In genomic region chr20:63274381-63275228, GRCh38 we compare ENCODE assay signal across 9 cellular contexts. TPM values are rescaled to one million over a fixed set of nuclear protein-coding genes. Genes with fewer than 3 reads are reported as not detected.
DNase-seq lines count a peak whose midpoint lies in the region; ATAC-seq and TF ChIP-seq lines count a peak whose summit lies in the region.
"Had no signal": no experiment of that assay in that cellular context is flagged by ENCODE, and none has a peak within 500 bp of the region (broad histone marks: within the 10 kb centered on the region; RNA-seq: fewer than 3 reads in every experiment).

No MANE protein-coding gene starts in this region.

- H3K4me2 ChIP-seq in GM23248 (ENCODE audit: unreplicated experiment): peak overlapping the region; percentile 84

- POLR2A ChIA-PET in activated CD8-positive, alpha-beta T cell treated with anti-CD3 and anti-CD28 coated beads for 36 hours (lab: Charles Lee): interaction anchor here (1.7 kb wide), 1 partner anchor 9 kb away, joined by 6 read pairs; no protein-coding TSS in a partner anchor

- no peaks in the 10 kb centered on the region for H3K9me3 ChIP-seq in GM23248 (ENCODE audit: low read depth)
- H3K9me3 ChIP-seq: gastroesophageal sphincter had no signal

- DNase-seq in GM23248 (peak; percentile 76), mesenteric fat pad (ENCODE audit: low spot score) (no peak), sciatic nerve (ENCODE audit: low spot score) (no peak), H7 (no peak)
- DNase-seq in activated CD8-positive, alpha-beta T cell treated with anti-CD3 and anti-CD28 coated beads for 36 hours: no peak
- no peak for DNase-seq in natural killer cell treated with Interleukin-12 subunit alpha and Interleukin-12 subunit beta and Interleukin-15 and Interleukin-18, amount 100 ng/mL, for 72 hours (ENCODE audit: low spot score)
- DNase-seq: nucleus accumbens had no signal

- intact Hi-C loops in activated CD8-positive, alpha-beta T cell treated with anti-CD3 and anti-CD28 coated beads for 36 hours (cut with micrococcal nuclease): no loop called here
- intact Hi-C loops in sciatic nerve (cut with DNase I): no loop called here

- ATAC-seq in activated CD8-positive, alpha-beta T cell treated with anti-CD3 and anti-CD28 coated beads for 36 hours: no peak
- no peak for ATAC-seq in natural killer cell treated with Interleukin-12 subunit alpha and Interleukin-12 subunit beta and Interleukin-15 and Interleukin-18, amount 100 ng/mL, for 72 hours
- ATAC-seq in sciatic nerve: no peak
- ATAC-seq: gastroesophageal sphincter had no signal

- H3K9me3 Mint-ChIP-seq in activated CD8-positive, alpha-beta T cell treated with anti-CD3 and anti-CD28 coated beads for 36 hours: no peaks in the 10 kb centered on the region
- H3K9me3 Mint-ChIP-seq in natural killer cell treated with Interleukin-12 subunit alpha and Interleukin-12 subunit beta and Interleukin-15 and Interleukin-18, amount 100 ng/mL, for 72 hours: no peaks in the 10 kb centered on the region

- peaks cover 5% of the 10 kb centered on the region for H3K36me3 Mint-ChIP-seq in activated CD8-positive, alpha-beta T cell treated with anti-CD3 and anti-CD28 coated beads for 36 hours (ENCODE audit: low read depth)
- H3K36me3 Mint-ChIP-seq in natural killer cell treated with Interleukin-12 subunit alpha and Interleukin-12 subunit beta and Interleukin-15 and Interleukin-18, amount 100 ng/mL, for 72 hours: no peaks in the 10 kb centered on the region

- H3F3A ChIP-seq in GM23248 (ENCODE audit: insufficient read depth): no peaks in the 10 kb centered on the region

- TF ChIP-seq CTCF in activated CD8-positive, alpha-beta T cell treated with anti-CD3 and anti-CD28 coated beads for 36 hours (IDR thresholded peaks at IDR 0.05): no peak

- no peak overlapping the region for H2AFZ ChIP-seq in GM23248

- no peaks in the 10 kb centered on the region; the same call in 1 of the 2 replicates for H4K20me1 ChIP-seq in GM23248 (ENCODE audit: insufficient read depth)

- H3K4me3 Mint-ChIP-seq in activated CD8-positive, alpha-beta T cell treated with anti-CD3 and anti-CD28 coated beads for 36 hours: peak overlapping the region; percentile 14
- peak overlapping the region; percentile 42 for H3K4me3 Mint-ChIP-seq in natural killer cell treated with Interleukin-12 subunit alpha and Interleukin-12 subunit beta and Interleukin-15 and Interleukin-18, amount 100 ng/mL, for 72 hours

- no peaks in the 10 kb centered on the region for H3K27me3 ChIP-seq in GM23248 (replicated peaks; ENCODE audit: insufficient read depth)
- H3K27me3 ChIP-seq in H7 (ENCODE audit: control insufficient read depth, insufficient read depth, low read length): no peaks in the 10 kb centered on the region
- H3K27me3 ChIP-seq: gastroesophageal sphincter had no signal

- H3K27ac ChIP-seq in GM23248: peak overlapping the region; percentile 28; the same call in 1 of the 2 replicates
- H3K27ac ChIP-seq: gastroesophageal sphincter had no signal

- peaks cover 21% of the 10 kb centered on the region for H3K4me1 Mint-ChIP-seq in activated CD8-positive, alpha-beta T cell treated with anti-CD3 and anti-CD28 coated beads for 36 hours (ENCODE audit: low read depth)
- H3K4me1 Mint-ChIP-seq in natural killer cell treated with Interleukin-12 subunit alpha and Interleukin-12 subunit beta and Interleukin-15 and Interleukin-18, amount 100 ng/mL, for 72 hours (ENCODE audit: low read depth in 2 of 2): peaks cover 18 to 22% of the 10 kb centered on the region in 2 donors

- H3K27me3 Mint-ChIP-seq in activated CD8-positive, alpha-beta T cell treated with anti-CD3 and anti-CD28 coated beads for 36 hours: no peaks in the 10 kb centered on the region
- H3K27me3 Mint-ChIP-seq in natural killer cell treated with Interleukin-12 subunit alpha and Interleukin-12 subunit beta and Interleukin-15 and Interleukin-18, amount 100 ng/mL, for 72 hours: no peaks in the 10 kb centered on the region

- H3K36me3 ChIP-seq in GM23248 (ENCODE audit: low read depth): peaks cover 16% of the 10 kb centered on the region; the same call in 1 of the 2 replicates
- peaks cover 17% of the 10 kb centered on the region for H3K36me3 ChIP-seq in H7 (replicated peaks; ENCODE audit: control insufficient read depth, insufficient read depth, low read length)

- peak overlapping the region; percentile 100 for H3K4me3 ChIP-seq in GM23248
- no peak overlapping the region for H3K4me3 ChIP-seq in H7 (ENCODE audit: insufficient read depth, low read depth, low read length)

- H3K27ac Mint-ChIP-seq in activated CD8-positive, alpha-beta T cell treated with anti-CD3 and anti-CD28 coated beads for 36 hours: no peak overlapping the region
- H3K27ac Mint-ChIP-seq in natural killer cell treated with Interleukin-12 subunit alpha and Interleukin-12 subunit beta and Interleukin-15 and Interleukin-18, amount 100 ng/mL, for 72 hours: peak overlapping the region in 1 of 2 donors; percentile 25

- in situ Hi-C loops in GM23248 (cut with MboI): no loop called here

- 54 to 58% methylated on average over 17 of the region's 17 CpGs for WGBS in GM23248 (ENCODE audit: low coverage in 1 of 2, low lambda C conversion rate in 2 of 2, missing lambda C conversion rate in 2 of 2), 2 experiments

- H3K9me2 ChIP-seq in GM23248 (ENCODE audit: insufficient read depth): no peaks in the 10 kb centered on the region

- CTCF ChIA-PET in activated CD8-positive, alpha-beta T cell treated with anti-CD3 and anti-CD28 coated beads for 36 hours (lab: Charles Lee): no interaction called here

- H3K4me1 ChIP-seq in GM23248 (ENCODE audit: insufficient read depth): peaks cover 13% of the 10 kb centered on the region

- peak overlapping the region; percentile 99; the same call in 1 of the 2 replicates for H3K9ac ChIP-seq in GM23248

- peaks cover 87% of the 10 kb centered on the region for H3K79me2 ChIP-seq in GM23248 (ENCODE audit: insufficient read depth)

RNA-seq across cellular contexts. Expression of gene ARFGAP1, which starts 2.0 kb away (rescaled TPM):
- total RNA-seq in GM23248 (2014; rRNA removed; shearing (Covaris generic)): 88.5 and 105 TPM in 2 replicates
- 59.9 and 69.0 TPM in 2 replicates for polyA plus RNA-seq in GM23248 (2016; fragmentation: Nextera tagmentation; extraction: Ambion mirVana)
- total RNA-seq in activated CD8-positive, alpha-beta T cell treated with anti-CD3 and anti-CD28 coated beads for 36 hours: 10 to 100 TPM; 71.3 to 75.0 TPM
- total RNA-seq in natural killer cell treated with Interleukin-12 subunit alpha and Interleukin-12 subunit beta and Interleukin-15 and Interleukin-18, amount 100 ng/mL, for 72 hours: 100 to 1,000 TPM in 1 of 2 donors, 10 to 100 TPM in 1; 87.2 to 144 TPM
- total RNA-seq in mesenteric fat pad: 60.8 TPM
- total RNA-seq in sciatic nerve: 81.6 TPM
- 88.0 and 114 TPM in 2 replicates for total RNA-seq in H7 (2014; rRNA removed; shearing (Covaris generic))

RNA-seq across cellular contexts. Expression of gene COL20A1, which starts 18.4 kb away (rescaled TPM):
- not detected in 2 replicates for total RNA-seq in GM23248 (2014; rRNA removed; shearing (Covaris generic))
- not detected in 2 replicates for polyA plus RNA-seq in GM23248 (2016; fragmentation: Nextera tagmentation; extraction: Ambion mirVana)
- total RNA-seq in activated CD8-positive, alpha-beta T cell treated with anti-CD3 and anti-CD28 coated beads for 36 hours: under 1 TPM in 1 of 2 experiments, not detected in 1; 0.04 TPM
- not detected for total RNA-seq in natural killer cell treated with Interleukin-12 subunit alpha and Interleukin-12 subunit beta and Interleukin-15 and Interleukin-18, amount 100 ng/mL, for 72 hours
- total RNA-seq in mesenteric fat pad (not detected), sciatic nerve (0.22 TPM)
- 0.17 and 0.70 TPM in 2 replicates for total RNA-seq in H7 (2014; rRNA removed; shearing (Covaris generic))
- total RNA-seq: gastroesophageal sphincter had no signal

RNA-seq across cellular contexts. Expression of gene NKAIN4, which starts 20.3 kb away (rescaled TPM):
- total RNA-seq in GM23248 (2014; rRNA removed; shearing (Covaris generic)): not detected in 2 replicates
- not detected in 2 replicates for polyA plus RNA-seq in GM23248 (2016; fragmentation: Nextera tagmentation; extraction: Ambion mirVana)
- not detected for total RNA-seq in activated CD8-positive, alpha-beta T cell treated with anti-CD3 and anti-CD28 coated beads for 36 hours
- total RNA-seq in natural killer cell treated with Interleukin-12 subunit alpha and Interleukin-12 subunit beta and Interleukin-15 and Interleukin-18, amount 100 ng/mL, for 72 hours: not detected
- total RNA-seq in mesenteric fat pad (not detected), sciatic nerve (3.0 TPM)
- 3.0 and 4.8 TPM in 2 replicates for total RNA-seq in H7 (2014; rRNA removed; shearing (Covaris generic))
- total RNA-seq: H4 had no signal

RNA-seq across cellular contexts. Expression of gene BIRC7, which starts 38.9 kb away (rescaled TPM):
- total RNA-seq in GM23248 (2014; rRNA removed; shearing (Covaris generic)): not detected in 2 replicates
- polyA plus RNA-seq in GM23248 (2016; fragmentation: Nextera tagmentation; extraction: Ambion mirVana): not detected in 2 replicates
- 1 to 10 TPM; 5.1 to 5.3 TPM for total RNA-seq in activated CD8-positive, alpha-beta T cell treated with anti-CD3 and anti-CD28 coated beads for 36 hours
- total RNA-seq in natural killer cell treated with Interleukin-12 subunit alpha and Interleukin-12 subunit beta and Interleukin-15 and Interleukin-18, amount 100 ng/mL, for 72 hours: not detected
- total RNA-seq in mesenteric fat pad (0.35 TPM), sciatic nerve (26.0 TPM)
- total RNA-seq in H7 (2014; rRNA removed; shearing (Covaris generic)): 0.26 TPM in 1 of 2 replicates, not detected in the other
- total RNA-seq: gastroesophageal sphincter had no signal

RNA-seq across cellular contexts. Expression of gene YTHDF1, which starts 58.7 kb away (rescaled TPM):
- total RNA-seq in GM23248 (2014; rRNA removed; shearing (Covaris generic)): 20.4 and 22.5 TPM in 2 replicates
- 16.7 and 26.0 TPM in 2 replicates for polyA plus RNA-seq in GM23248 (2016; fragmentation: Nextera tagmentation; extraction: Ambion mirVana)
- total RNA-seq in activated CD8-positive, alpha-beta T cell treated with anti-CD3 and anti-CD28 coated beads for 36 hours: 10 to 100 TPM; 31.0 TPM
- total RNA-seq in natural killer cell treated with Interleukin-12 subunit alpha and Interleukin-12 subunit beta and Interleukin-15 and Interleukin-18, amount 100 ng/mL, for 72 hours: 10 to 100 TPM; 38.2 to 47.6 TPM
- 33.6 TPM for total RNA-seq in mesenteric fat pad
- 32.1 TPM for total RNA-seq in sciatic nerve
- total RNA-seq in H7 (2014; rRNA removed; shearing (Covaris generic)): 32.6 and 36.0 TPM in 2 replicates
